In the genomic region with DNA sequence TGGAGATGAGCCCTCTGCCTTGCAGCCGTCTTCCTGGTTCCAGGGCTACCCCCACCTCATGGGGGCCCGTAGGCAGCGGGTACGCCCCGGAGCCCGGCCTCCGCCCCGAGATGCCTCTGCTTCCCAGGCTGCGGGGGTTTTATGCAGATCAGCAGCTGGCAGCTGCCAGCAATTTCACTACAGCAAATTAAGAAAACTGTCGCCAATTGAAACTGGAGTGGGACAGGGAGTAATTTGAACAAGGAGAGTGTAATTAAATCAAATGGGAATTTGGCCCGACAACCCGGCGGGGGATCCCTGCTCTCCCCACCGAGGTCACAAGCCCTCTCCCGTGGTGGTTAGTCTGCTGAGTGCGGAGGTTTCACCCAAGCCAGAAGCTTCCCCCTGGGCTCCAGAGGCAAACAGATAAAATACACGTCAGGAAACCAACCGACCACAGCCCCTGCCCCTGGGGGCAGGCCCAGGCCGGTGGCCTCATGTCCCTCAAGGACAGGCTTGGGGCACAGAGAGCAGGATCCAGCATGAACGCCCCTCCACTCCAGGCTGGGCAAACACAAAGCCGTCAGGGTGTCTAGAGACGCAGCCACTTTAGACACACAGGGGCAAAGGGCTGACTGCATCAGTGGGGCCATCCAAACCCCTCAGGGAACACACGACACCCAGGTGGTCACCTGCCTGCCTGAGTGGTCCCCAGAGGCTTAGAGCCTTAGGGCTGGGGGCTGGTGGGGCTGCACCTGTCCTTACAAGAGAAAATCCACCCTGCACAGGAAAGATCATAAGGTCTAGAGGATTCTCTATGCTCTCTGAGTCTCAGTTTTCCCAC, we compare ENCODE assay signal across 1 cellular context.
TF ChIP-seq lines count a peak whose summit lies in the region.

No MANE protein-coding gene starts in this region.

TF ChIP-seq in HepG2, 621 proteins besides CTCF, POLR2A, EP300 and RAD21 (continued from another document and continues in another):
- TF ChIP-seq, protein P1, sequence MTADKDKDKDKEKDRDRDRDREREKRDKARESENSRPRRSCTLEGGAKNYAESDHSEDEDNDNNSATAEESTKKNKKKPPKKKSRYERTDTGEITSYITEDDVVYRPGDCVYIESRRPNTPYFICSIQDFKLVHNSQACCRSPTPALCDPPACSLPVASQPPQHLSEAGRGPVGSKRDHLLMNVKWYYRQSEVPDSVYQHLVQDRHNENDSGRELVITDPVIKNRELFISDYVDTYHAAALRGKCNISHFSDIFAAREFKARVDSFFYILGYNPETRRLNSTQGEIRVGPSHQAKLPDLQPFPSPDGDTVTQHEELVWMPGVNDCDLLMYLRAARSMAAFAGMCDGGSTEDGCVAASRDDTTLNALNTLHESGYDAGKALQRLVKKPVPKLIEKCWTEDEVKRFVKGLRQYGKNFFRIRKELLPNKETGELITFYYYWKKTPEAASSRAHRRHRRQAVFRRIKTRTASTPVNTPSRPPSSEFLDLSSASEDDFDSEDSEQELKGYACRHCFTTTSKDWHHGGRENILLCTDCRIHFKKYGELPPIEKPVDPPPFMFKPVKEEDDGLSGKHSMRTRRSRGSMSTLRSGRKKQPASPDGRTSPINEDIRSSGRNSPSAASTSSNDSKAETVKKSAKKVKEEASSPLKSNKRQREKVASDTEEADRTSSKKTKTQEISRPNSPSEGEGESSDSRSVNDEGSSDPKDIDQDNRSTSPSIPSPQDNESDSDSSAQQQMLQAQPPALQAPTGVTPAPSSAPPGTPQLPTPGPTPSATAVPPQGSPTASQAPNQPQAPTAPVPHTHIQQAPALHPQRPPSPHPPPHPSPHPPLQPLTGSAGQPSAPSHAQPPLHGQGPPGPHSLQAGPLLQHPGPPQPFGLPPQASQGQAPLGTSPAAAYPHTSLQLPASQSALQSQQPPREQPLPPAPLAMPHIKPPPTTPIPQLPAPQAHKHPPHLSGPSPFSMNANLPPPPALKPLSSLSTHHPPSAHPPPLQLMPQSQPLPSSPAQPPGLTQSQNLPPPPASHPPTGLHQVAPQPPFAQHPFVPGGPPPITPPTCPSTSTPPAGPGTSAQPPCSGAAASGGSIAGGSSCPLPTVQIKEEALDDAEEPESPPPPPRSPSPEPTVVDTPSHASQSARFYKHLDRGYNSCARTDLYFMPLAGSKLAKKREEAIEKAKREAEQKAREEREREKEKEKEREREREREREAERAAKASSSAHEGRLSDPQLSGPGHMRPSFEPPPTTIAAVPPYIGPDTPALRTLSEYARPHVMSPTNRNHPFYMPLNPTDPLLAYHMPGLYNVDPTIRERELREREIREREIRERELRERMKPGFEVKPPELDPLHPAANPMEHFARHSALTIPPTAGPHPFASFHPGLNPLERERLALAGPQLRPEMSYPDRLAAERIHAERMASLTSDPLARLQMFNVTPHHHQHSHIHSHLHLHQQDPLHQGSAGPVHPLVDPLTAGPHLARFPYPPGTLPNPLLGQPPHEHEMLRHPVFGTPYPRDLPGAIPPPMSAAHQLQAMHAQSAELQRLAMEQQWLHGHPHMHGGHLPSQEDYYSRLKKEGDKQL (CRISPR knock-in tag; IDR thresholded peaks at IDR 0.05; ENCODE audit: low read depth): no peak
- TF ChIP-seq SP1 (IDR thresholded peaks at IDR 0.05) (no peak), SP1 (CRISPR knock-in tag; IDR thresholded peaks at IDR 0.05) (no peak), ZNF326 (CRISPR knock-in tag; IDR thresholded peaks at IDR 0.05; ENCODE audit: borderline replicate concordance) (no peak), SMAD1 (CRISPR knock-in tag; IDR thresholded peaks at IDR 0.05; ENCODE audit: borderline replicate concordance, low read depth) (no peak), ADNP (CRISPR knock-in tag; IDR thresholded peaks at IDR 0.05) (no peak), ZBTB2 (CRISPR knock-in tag; IDR thresholded peaks at IDR 0.05; ENCODE audit: low read depth) (no peak), CC2D1A (CRISPR knock-in tag; IDR thresholded peaks at IDR 0.05) (no peak), ZNF430 (CRISPR knock-in tag; IDR thresholded peaks at IDR 0.05) (no peak), ZNF17 (CRISPR knock-in tag; IDR thresholded peaks at IDR 0.05) (no peak), GPN1 (CRISPR knock-in tag; IDR thresholded peaks at IDR 0.05; ENCODE audit: borderline replicate concordance) (no peak), DPF2 (CRISPR knock-in tag; IDR thresholded peaks at IDR 0.05; ENCODE audit: borderline replicate concordance, low read depth) (peak; percentile 75; the same call in 1 of the 2 replicates), ZHX1 (CRISPR knock-in tag; IDR thresholded peaks at IDR 0.05; ENCODE audit: low read depth) (0 out of 2 replicates have a peak, but pooled peaks have one; percentile 49), ZFP1 (CRISPR knock-in tag; IDR thresholded peaks at IDR 0.05) (no peak), CCDC6 (CRISPR knock-in tag; IDR thresholded peaks at IDR 0.05) (no peak), ZNF543 (CRISPR knock-in tag; IDR thresholded peaks at IDR 0.05) (no peak), U2AF2 (IDR thresholded peaks at IDR 0.05; ENCODE audit: low read depth, low read length) (no peak), DNMT3B (CRISPR knock-in tag; conservative IDR thresholded peaks at IDR 0.05) (no peak), ZNF569 (CRISPR knock-in tag; IDR thresholded peaks at IDR 0.05; ENCODE audit: borderline replicate concordance) (no peak), MBD4 (IDR thresholded peaks at IDR 0.05; ENCODE audit: borderline replicate concordance, low read length) (no peak), ZNF691 (CRISPR knock-in tag; IDR thresholded peaks at IDR 0.05; ENCODE audit: borderline replicate concordance, low read depth) (no peak; the same call in 1 of the 2 replicates), IKZF4 (CRISPR knock-in tag; IDR thresholded peaks at IDR 0.05; ENCODE audit: borderline replicate concordance, low read depth, not compliant biosample characterization) (no peak), PAF1 (CRISPR knock-in tag; IDR thresholded peaks at IDR 0.05) (no peak; the same call in 1 of the 2 replicates), HOXD1 (CRISPR knock-in tag; IDR thresholded peaks at IDR 0.05) (peak; percentile 41; the same call in 1 of the 2 replicates), ZNF546 (CRISPR knock-in tag; conservative IDR thresholded peaks at IDR 0.05) (peak; percentile 69; the same call in 1 of the 2 replicates), LCORL (IDR thresholded peaks at IDR 0.05) (no peak), LCORL (CRISPR knock-in tag; IDR thresholded peaks at IDR 0.05) (peak; percentile 55; the same call in 1 of the 2 replicates), CREB3 (CRISPR knock-in tag; IDR thresholded peaks at IDR 0.05) (peak; percentile 88), ZNF841 (CRISPR knock-in tag; IDR thresholded peaks at IDR 0.05; ENCODE audit: borderline replicate concordance) (no peak), ZNF629 (CRISPR knock-in tag; conservative IDR thresholded peaks at IDR 0.05) (no peak; the same call in 1 of the 2 replicates), ZNF446 (CRISPR knock-in tag; IDR thresholded peaks at IDR 0.05) (no peak; the same call in 1 of the 2 replicates)
- TF ChIP-seq, protein P2, sequence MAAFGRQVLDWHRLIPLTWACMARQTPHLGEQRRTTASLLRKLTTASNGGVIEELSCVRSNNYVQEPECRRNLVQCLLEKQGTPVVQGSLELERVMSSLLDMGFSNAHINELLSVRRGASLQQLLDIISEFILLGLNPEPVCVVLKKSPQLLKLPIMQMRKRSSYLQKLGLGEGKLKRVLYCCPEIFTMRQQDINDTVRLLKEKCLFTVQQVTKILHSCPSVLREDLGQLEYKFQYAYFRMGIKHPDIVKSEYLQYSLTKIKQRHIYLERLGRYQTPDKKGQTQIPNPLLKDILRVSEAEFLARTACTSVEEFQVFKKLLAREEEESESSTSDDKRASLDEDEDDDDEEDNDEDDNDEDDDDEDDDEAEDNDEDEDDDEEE (CRISPR knock-in tag; IDR thresholded peaks at IDR 0.05): no peak
- TF ChIP-seq, protein P3, sequence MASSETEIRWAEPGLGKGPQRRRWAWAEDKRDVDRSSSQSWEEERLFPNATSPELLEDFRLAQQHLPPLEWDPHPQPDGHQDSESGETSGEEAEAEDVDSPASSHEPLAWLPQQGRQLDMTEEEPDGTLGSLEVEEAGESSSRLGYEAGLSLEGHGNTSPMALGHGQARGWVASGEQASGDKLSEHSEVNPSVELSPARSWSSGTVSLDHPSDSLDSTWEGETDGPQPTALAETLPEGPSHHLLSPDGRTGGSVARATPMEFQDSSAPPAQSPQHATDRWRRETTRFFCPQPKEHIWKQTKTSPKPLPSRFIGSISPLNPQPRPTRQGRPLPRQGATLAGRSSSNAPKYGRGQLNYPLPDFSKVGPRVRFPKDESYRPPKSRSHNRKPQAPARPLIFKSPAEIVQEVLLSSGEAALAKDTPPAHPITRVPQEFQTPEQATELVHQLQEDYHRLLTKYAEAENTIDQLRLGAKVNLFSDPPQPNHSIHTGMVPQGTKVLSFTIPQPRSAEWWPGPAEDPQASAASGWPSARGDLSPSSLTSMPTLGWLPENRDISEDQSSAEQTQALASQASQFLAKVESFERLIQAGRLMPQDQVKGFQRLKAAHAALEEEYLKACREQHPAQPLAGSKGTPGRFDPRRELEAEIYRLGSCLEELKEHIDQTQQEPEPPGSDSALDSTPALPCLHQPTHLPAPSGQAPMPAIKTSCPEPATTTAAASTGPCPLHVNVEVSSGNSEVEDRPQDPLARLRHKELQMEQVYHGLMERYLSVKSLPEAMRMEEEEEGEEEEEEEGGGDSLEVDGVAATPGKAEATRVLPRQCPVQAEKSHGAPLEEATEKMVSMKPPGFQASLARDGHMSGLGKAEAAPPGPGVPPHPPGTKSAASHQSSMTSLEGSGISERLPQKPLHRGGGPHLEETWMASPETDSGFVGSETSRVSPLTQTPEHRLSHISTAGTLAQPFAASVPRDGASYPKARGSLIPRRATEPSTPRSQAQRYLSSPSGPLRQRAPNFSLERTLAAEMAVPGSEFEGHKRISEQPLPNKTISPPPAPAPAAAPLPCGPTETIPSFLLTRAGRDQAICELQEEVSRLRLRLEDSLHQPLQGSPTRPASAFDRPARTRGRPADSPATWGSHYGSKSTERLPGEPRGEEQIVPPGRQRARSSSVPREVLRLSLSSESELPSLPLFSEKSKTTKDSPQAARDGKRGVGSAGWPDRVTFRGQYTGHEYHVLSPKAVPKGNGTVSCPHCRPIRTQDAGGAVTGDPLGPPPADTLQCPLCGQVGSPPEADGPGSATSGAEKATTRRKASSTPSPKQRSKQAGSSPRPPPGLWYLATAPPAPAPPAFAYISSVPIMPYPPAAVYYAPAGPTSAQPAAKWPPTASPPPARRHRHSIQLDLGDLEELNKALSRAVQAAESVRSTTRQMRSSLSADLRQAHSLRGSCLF (CRISPR knock-in tag; IDR thresholded peaks at IDR 0.05; ENCODE audit: borderline replicate concordance): no peak
- TF ChIP-seq, protein P4, sequence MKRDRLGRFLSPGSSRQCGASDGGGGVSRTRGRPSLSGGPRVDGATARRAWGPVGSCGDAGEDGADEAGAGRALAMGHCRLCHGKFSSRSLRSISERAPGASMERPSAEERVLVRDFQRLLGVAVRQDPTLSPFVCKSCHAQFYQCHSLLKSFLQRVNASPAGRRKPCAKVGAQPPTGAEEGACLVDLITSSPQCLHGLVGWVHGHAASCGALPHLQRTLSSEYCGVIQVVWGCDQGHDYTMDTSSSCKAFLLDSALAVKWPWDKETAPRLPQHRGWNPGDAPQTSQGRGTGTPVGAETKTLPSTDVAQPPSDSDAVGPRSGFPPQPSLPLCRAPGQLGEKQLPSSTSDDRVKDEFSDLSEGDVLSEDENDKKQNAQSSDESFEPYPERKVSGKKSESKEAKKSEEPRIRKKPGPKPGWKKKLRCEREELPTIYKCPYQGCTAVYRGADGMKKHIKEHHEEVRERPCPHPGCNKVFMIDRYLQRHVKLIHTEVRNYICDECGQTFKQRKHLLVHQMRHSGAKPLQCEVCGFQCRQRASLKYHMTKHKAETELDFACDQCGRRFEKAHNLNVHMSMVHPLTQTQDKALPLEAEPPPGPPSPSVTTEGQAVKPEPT (CRISPR knock-in tag; IDR thresholded peaks at IDR 0.05; ENCODE audit: low read depth): no peak
